Comparison of ENCODE assay signal across 1 cellular context in the genomic region with DNA sequence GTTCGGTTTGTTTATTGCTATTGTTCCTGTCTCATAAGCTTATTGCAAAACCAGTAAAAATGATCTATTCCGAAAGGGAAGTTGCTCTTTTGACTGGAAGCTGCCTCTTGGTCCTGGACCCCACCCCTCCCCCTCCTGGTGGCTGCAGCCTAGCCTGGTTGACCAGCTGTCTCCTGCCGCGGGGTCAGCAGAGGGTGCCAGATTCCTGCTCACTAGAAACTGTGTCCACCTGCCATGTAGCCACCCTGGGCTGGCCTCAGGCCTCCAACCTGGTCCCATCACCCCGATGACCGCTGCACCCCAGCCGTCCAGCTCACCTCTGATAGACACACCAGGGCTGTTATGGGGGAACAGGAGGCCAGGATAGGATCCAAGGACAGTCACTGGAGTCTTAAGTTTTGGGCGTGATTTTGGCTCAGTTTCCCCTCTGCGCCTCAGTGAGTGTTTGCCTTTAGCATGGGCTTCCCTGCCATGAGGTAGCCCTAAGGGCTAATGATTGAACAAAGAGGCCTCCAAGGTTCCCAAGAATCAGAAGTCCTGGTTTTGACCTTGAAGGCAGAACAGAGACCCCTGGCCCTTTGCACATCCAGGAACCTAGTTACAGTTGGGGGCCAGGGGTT.
TF ChIP-seq lines count a peak whose summit lies in the region.

No MANE protein-coding gene starts in this region.

TF ChIP-seq in HepG2, 621 proteins besides CTCF, POLR2A, EP300 and RAD21 (continued from another document):
- TF ChIP-seq USF2 (IDR thresholded peaks at IDR 0.05; ENCODE audit: low read depth, low read length), result no peak
- no peak for TF ChIP-seq USF2 (CRISPR knock-in tag; IDR thresholded peaks at IDR 0.05; ENCODE audit: borderline replicate concordance)
- TF ChIP-seq RXRB (CRISPR knock-in tag; IDR thresholded peaks at IDR 0.05; ENCODE audit: borderline replicate concordance), result no peak
- no peak for TF ChIP-seq TBX3 (IDR thresholded peaks at IDR 0.05; ENCODE audit: borderline replicate concordance)
- TF ChIP-seq TARDBP (CRISPR knock-in tag; IDR thresholded peaks at IDR 0.05), result peak; percentile 42; the same call in 1 of the 2 replicates
- no peak for TF ChIP-seq KAT7 (CRISPR knock-in tag; IDR thresholded peaks at IDR 0.05; ENCODE audit: borderline replicate concordance)
- peak; percentile 68; the same call in 1 of the 2 replicates for TF ChIP-seq ZNF788 (CRISPR knock-in tag; IDR thresholded peaks at IDR 0.05; ENCODE audit: borderline replicate concordance)
- no peak for TF ChIP-seq IKZF4 (CRISPR knock-in tag; IDR thresholded peaks at IDR 0.05; ENCODE audit: borderline replicate concordance, low read depth, not compliant biosample characterization)
- no peak for TF ChIP-seq ZNF253 (CRISPR knock-in tag; IDR thresholded peaks at IDR 0.05; ENCODE audit: borderline replicate concordance)
- TF ChIP-seq ZNF503 (CRISPR knock-in tag; IDR thresholded peaks at IDR 0.05), result 0 out of 2 replicates have a peak, but pooled peaks have one; percentile 9
- TF ChIP-seq ZNF761 (CRISPR knock-in tag; conservative IDR thresholded peaks at IDR 0.05), result 0 out of 2 replicates have a peak, but pooled peaks have one; percentile 20
- no peak for TF ChIP-seq ZNF775 (CRISPR knock-in tag; IDR thresholded peaks at IDR 0.05; ENCODE audit: borderline replicate concordance)
- TF ChIP-seq THRA (CRISPR knock-in tag; IDR thresholded peaks at IDR 0.05; ENCODE audit: borderline replicate concordance), result 0 out of 2 replicates have a peak, but pooled peaks have one; percentile 23
- TF ChIP-seq REXO4 (CRISPR knock-in tag; IDR thresholded peaks at IDR 0.05; ENCODE audit: borderline replicate concordance), result no peak
- no peak for TF ChIP-seq ZNF598 (CRISPR knock-in tag; IDR thresholded peaks at IDR 0.05; ENCODE audit: borderline replicate concordance)
- TF ChIP-seq HIVEP1 (CRISPR knock-in tag; IDR thresholded peaks at IDR 0.05), result no peak
- 0 out of 2 replicates have a peak, but pooled peaks have one; percentile 43 for TF ChIP-seq GATAD1 (CRISPR knock-in tag; IDR thresholded peaks at IDR 0.05)
- peak; percentile 52; the same call in 1 of the 2 replicates for TF ChIP-seq ERF (CRISPR knock-in tag; IDR thresholded peaks at IDR 0.05)
- TF ChIP-seq, protein P1, sequence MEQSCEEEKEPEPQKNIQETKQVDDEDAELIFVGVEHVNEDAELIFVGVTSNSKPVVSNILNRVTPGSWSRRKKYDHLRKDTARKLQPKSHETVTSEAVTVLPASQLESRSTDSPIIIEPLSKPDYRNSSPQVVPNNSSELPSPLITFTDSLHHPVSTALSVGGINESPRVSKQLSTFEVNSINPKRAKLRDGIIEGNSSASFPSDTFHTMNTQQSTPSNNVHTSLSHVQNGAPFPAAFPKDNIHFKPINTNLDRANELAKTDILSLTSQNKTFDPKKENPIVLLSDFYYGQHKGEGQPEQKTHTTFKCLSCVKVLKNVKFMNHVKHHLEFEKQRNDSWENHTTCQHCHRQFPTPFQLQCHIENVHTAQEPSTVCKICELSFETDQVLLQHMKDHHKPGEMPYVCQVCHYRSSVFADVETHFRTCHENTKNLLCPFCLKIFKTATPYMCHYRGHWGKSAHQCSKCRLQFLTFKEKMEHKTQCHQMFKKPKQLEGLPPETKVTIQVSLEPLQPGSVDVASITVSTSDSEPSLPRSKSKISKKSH (CRISPR knock-in tag; IDR thresholded peaks at IDR 0.05; ENCODE audit: borderline replicate concordance), result peak; percentile 56; the same call in 1 of the 2 replicates
- no peak for TF ChIP-seq ZNF468 (CRISPR knock-in tag; IDR thresholded peaks at IDR 0.05)
- TF ChIP-seq ZNF441 (CRISPR knock-in tag; IDR thresholded peaks at IDR 0.05; ENCODE audit: borderline replicate concordance), result no peak
- TF ChIP-seq, protein P2, sequence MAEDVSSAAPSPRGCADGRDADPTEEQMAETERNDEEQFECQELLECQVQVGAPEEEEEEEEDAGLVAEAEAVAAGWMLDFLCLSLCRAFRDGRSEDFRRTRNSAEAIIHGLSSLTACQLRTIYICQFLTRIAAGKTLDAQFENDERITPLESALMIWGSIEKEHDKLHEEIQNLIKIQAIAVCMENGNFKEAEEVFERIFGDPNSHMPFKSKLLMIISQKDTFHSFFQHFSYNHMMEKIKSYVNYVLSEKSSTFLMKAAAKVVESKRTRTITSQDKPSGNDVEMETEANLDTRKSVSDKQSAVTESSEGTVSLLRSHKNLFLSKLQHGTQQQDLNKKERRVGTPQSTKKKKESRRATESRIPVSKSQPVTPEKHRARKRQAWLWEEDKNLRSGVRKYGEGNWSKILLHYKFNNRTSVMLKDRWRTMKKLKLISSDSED (CRISPR knock-in tag; IDR thresholded peaks at IDR 0.05), result no peak
- TF ChIP-seq HNF1B (CRISPR knock-in tag; IDR thresholded peaks at IDR 0.05), result peak; percentile 84
- TF ChIP-seq YY1 (IDR thresholded peaks at IDR 0.05; ENCODE audit: insufficient read depth, insufficient replicate concordance, low read depth, low read length), result peak; percentile 48
- no peak for TF ChIP-seq CSRNP1 (CRISPR knock-in tag; IDR thresholded peaks at IDR 0.05)
- TF ChIP-seq TOE1 (CRISPR knock-in tag; IDR thresholded peaks at IDR 0.05), result no peak
- TF ChIP-seq KDM5B (CRISPR knock-in tag; IDR thresholded peaks at IDR 0.05; ENCODE audit: borderline replicate concordance), result peak; percentile 43; the same call in 1 of the 2 replicates
- TF ChIP-seq HNRNPUL1 (IDR thresholded peaks at IDR 0.05; ENCODE audit: low read depth, low read length), result no peak
- peak; percentile 65; the same call in 1 of the 2 replicates for TF ChIP-seq ZFP41 (CRISPR knock-in tag; IDR thresholded peaks at IDR 0.05; ENCODE audit: borderline replicate concordance)
- TF ChIP-seq HOMEZ (CRISPR knock-in tag; IDR thresholded peaks at IDR 0.05; ENCODE audit: low read depth), result no peak
- no peak for TF ChIP-seq MYNN (CRISPR knock-in tag; IDR thresholded peaks at IDR 0.05; ENCODE audit: low read depth)
- 0 out of 2 replicates have a peak, but pooled peaks have one; percentile 20 for TF ChIP-seq KAT8 (CRISPR knock-in tag; IDR thresholded peaks at IDR 0.05)
- TF ChIP-seq SOX6 (IDR thresholded peaks at IDR 0.05), result no peak
- 0 out of 2 replicates have a peak, but pooled peaks have one; percentile 20 for TF ChIP-seq SOX6 (CRISPR knock-in tag; IDR thresholded peaks at IDR 0.05)
- no peak for TF ChIP-seq ZNF652 (CRISPR knock-in tag; IDR thresholded peaks at IDR 0.05; ENCODE audit: borderline replicate concordance, low read depth)
- peak; percentile 24; the same call in 1 of the 2 replicates for TF ChIP-seq RARA (CRISPR knock-in tag; IDR thresholded peaks at IDR 0.05)
- TF ChIP-seq BORCS8-MEF2B (CRISPR knock-in tag; IDR thresholded peaks at IDR 0.05), result peak; percentile 57; the same call in 1 of the 2 replicates
- TF ChIP-seq LCORL (IDR thresholded peaks at IDR 0.05), result no peak
- TF ChIP-seq LCORL (CRISPR knock-in tag; IDR thresholded peaks at IDR 0.05), result peak; percentile 51; the same call in 1 of the 2 replicates
- TF ChIP-seq HNF4G (IDR thresholded peaks at IDR 0.05; ENCODE audit: borderline replicate concordance, low read depth, low read length), result 0 out of 2 replicates have a peak, but pooled peaks have one; percentile 18
- TF ChIP-seq HNF4G (CRISPR knock-in tag; IDR thresholded peaks at IDR 0.05; ENCODE audit: borderline replicate concordance, low read depth), result 0 out of 2 replicates have a peak, but pooled peaks have one; percentile 26
- TF ChIP-seq ZHX1 (CRISPR knock-in tag; IDR thresholded peaks at IDR 0.05; ENCODE audit: low read depth), result 0 out of 2 replicates have a peak, but pooled peaks have one; percentile 2
- TF ChIP-seq ZBTB38 (CRISPR knock-in tag; IDR thresholded peaks at IDR 0.05), result 0 out of 2 replicates have a peak, but pooled peaks have one; percentile 36
- 0 out of 2 replicates have a peak, but pooled peaks have one; percentile 15 for TF ChIP-seq HNF4A (CRISPR knock-in tag; IDR thresholded peaks at IDR 0.05)
